In genomic region chr13:40626566-40626965, GRCh38 we compare ENCODE assay signal across 18 cellular contexts. TPM values are rescaled to one million over a fixed set of nuclear protein-coding genes. Genes with fewer than 3 reads are reported as not detected.
A peak's percentile ranks its signal among the peaks of the same experiment; 100 is the strongest.
DNase-seq lines count a peak whose midpoint lies in the region; ATAC-seq, FAIRE-seq and TF ChIP-seq lines count a peak whose summit lies in the region.
"Had no signal": no experiment of that assay in that cellular context is flagged by ENCODE, and none has a peak within 500 bp of the region (broad histone marks: within the 10 kb centered on the region; RNA-seq: fewer than 3 reads in every experiment).

No MANE protein-coding gene starts in this region.

- H3K27me3 Mint-ChIP-seq in activated CD4-positive, alpha-beta memory T cell treated with anti-CD3 and anti-CD28 coated beads for 36 hours, result no peaks in the 10 kb centered on the region
- no peaks in the 10 kb centered on the region for H3K27me3 Mint-ChIP-seq in activated CD4-positive, alpha-beta memory T cell treated with anti-CD3 and anti-CD28 coated beads, Interleukin-2, amount 10 ng/mL, durations not matched to agents 7 days and 5 days

- CTCF ChIA-PET in activated CD4-positive, alpha-beta memory T cell treated with anti-CD3 and anti-CD28 coated beads for 36 hours (lab: Charles Lee), result no interaction called here
- CTCF ChIA-PET in activated CD4-positive, alpha-beta memory T cell treated with anti-CD3 and anti-CD28 coated beads, Interleukin-2, amount 10 ng/mL, durations not matched to agents 7 days and 5 days (lab: Charles Lee), result no interaction called here

- TF ChIP-seq EP300 in stomach (IDR thresholded peaks at IDR 0.05), result no peak

- ATAC-seq in stimulated activated effector memory CD8-positive, alpha-beta T cell treated with anti-CD3 and anti-CD28 coated beads, Interleukin-12 subunit alpha, Interleukin-12 subunit beta, amount 100 ng/mL, for 72 hours, result no peak
- ATAC-seq: A549 had no signal

- H3K4me1 Mint-ChIP-seq in activated CD4-positive, alpha-beta memory T cell treated with anti-CD3 and anti-CD28 coated beads for 36 hours (ENCODE audit: low read depth), result peaks cover 77% of the 10 kb centered on the region
- H3K4me1 Mint-ChIP-seq in activated CD4-positive, alpha-beta memory T cell treated with anti-CD3 and anti-CD28 coated beads, Interleukin-2, amount 10 ng/mL, durations not matched to agents 7 days and 5 days, result peaks cover 76% of the 10 kb centered on the region
- peaks cover 60% of the 10 kb centered on the region for H3K4me1 Mint-ChIP-seq in stimulated activated effector memory CD8-positive, alpha-beta T cell treated with anti-CD3 and anti-CD28 coated beads, Interleukin-12 subunit alpha, Interleukin-12 subunit beta, amount 100 ng/mL, for 72 hours

- DNase-seq in activated CD4-positive, alpha-beta memory T cell treated with anti-CD3 and anti-CD28 coated beads for 36 hours, result no peak
- no peak for DNase-seq in activated CD4-positive, alpha-beta memory T cell treated with anti-CD3 and anti-CD28 coated beads, Interleukin-2, amount 10 ng/mL, durations not matched to agents 7 days and 5 days
- DNase-seq in NAMALWA (ENCODE audit: low spot score) (peak; percentile 31), bronchial epithelial cell (ENCODE audit: low read depth) (no peak), NCI-H748 (lab: John Stamatoyannopoulos, UW; ENCODE audit: unreplicated experiment) (no peak), GM19238 (ENCODE audit: insufficient read length, low spot score) (no peak), stomach (no peak)
- no peak for DNase-seq in stimulated activated effector memory CD8-positive, alpha-beta T cell treated with anti-CD3 and anti-CD28 coated beads, Interleukin-12 subunit alpha, Interleukin-12 subunit beta, amount 100 ng/mL, for 72 hours (ENCODE audit: low spot score in 2 of 2)
- DNase-seq: activated gamma-delta T cell treated with Interleukin-2 at 50 U/mL for 16 hours; Calu3; effector CD8-positive, alpha-beta T cell; NCI-H187 treated with DMSO at 0.1 percent for 48 hours; NCI-H748 treated with DMSO at 0.1 percent for 48 hours; retina; SHP77; transverse colon had no signal

- no peaks in the 10 kb centered on the region for H3K9me3 Mint-ChIP-seq in activated CD4-positive, alpha-beta memory T cell treated with anti-CD3 and anti-CD28 coated beads for 36 hours
- no peaks in the 10 kb centered on the region for H3K9me3 Mint-ChIP-seq in activated CD4-positive, alpha-beta memory T cell treated with anti-CD3 and anti-CD28 coated beads, Interleukin-2, amount 10 ng/mL, durations not matched to agents 7 days and 5 days
- no peaks in the 10 kb centered on the region for H3K9me3 Mint-ChIP-seq in stimulated activated effector memory CD8-positive, alpha-beta T cell treated with anti-CD3 and anti-CD28 coated beads, Interleukin-12 subunit alpha, Interleukin-12 subunit beta, amount 100 ng/mL, for 72 hours

- intact Hi-C loops in activated CD4-positive, alpha-beta memory T cell treated with anti-CD3 and anti-CD28 coated beads for 36 hours (cut with micrococcal nuclease), result no loop called here
- intact Hi-C loops in stomach (cut with DNase I; ENCODE audit: low total_unique reads), result no loop called here

- TF ChIP-seq CTCF in bronchial epithelial cell (IDR thresholded peaks at IDR 0.05; ENCODE audit: insufficient read depth, low read length, severe bottlenecking), result no peak
- no peak for TF ChIP-seq CTCF in stomach (IDR thresholded peaks at IDR 0.05)

- no peaks in the 10 kb centered on the region for H3K9me3 ChIP-seq in stomach
- H3K9me3 ChIP-seq: A549, breast epithelium, transverse colon had no signal

- POLR2A ChIA-PET in activated CD4-positive, alpha-beta memory T cell treated with anti-CD3 and anti-CD28 coated beads for 36 hours (lab: Charles Lee), result no interaction called here
- POLR2A ChIA-PET in activated CD4-positive, alpha-beta memory T cell treated with anti-CD3 and anti-CD28 coated beads, Interleukin-2, amount 10 ng/mL, durations not matched to agents 7 days and 5 days (lab: Charles Lee), result no interaction called here

- no peak overlapping the region for H3K4me3 ChIP-seq in bronchial epithelial cell (ENCODE audit: low read depth, low read length)
- no peak overlapping the region for H3K4me3 ChIP-seq in stomach
- H3K4me3 ChIP-seq: A549, breast epithelium, transverse colon had no signal

- peaks cover 15 to 83% (median 46%) of the 10 kb centered on the region in 4 donors for H3K4me1 ChIP-seq in stomach
- H3K4me1 ChIP-seq: breast epithelium had no signal

- H3K36me3 ChIP-seq in bronchial epithelial cell (ENCODE audit: control insufficient read depth, insufficient read depth, low read length) (no peaks in the 10 kb centered on the region), stomach (peaks cover 0 to 4% (median 0%) of the 10 kb centered on the region in 4 donors)
- H3K36me3 ChIP-seq: breast epithelium, transverse colon had no signal

- H3K27me3 ChIP-seq in bronchial epithelial cell (ENCODE audit: control insufficient read depth, insufficient read depth, low read length) (no peaks in the 10 kb centered on the region), stomach (no peaks in the 10 kb centered on the region)
- H3K27me3 ChIP-seq: breast epithelium, transverse colon had no signal

- TF ChIP-seq POLR2A in stomach (IDR thresholded peaks at IDR 0.05), result no peak

- no peak overlapping the region for H3K27ac ChIP-seq in stomach
- H3K27ac ChIP-seq: A549, transverse colon had no signal

- no peak overlapping the region for H3K4me3 Mint-ChIP-seq in activated CD4-positive, alpha-beta memory T cell treated with anti-CD3 and anti-CD28 coated beads for 36 hours
- no peak overlapping the region for H3K4me3 Mint-ChIP-seq in activated CD4-positive, alpha-beta memory T cell treated with anti-CD3 and anti-CD28 coated beads, Interleukin-2, amount 10 ng/mL, durations not matched to agents 7 days and 5 days
- no peak overlapping the region for H3K4me3 Mint-ChIP-seq in stimulated activated effector memory CD8-positive, alpha-beta T cell treated with anti-CD3 and anti-CD28 coated beads, Interleukin-12 subunit alpha, Interleukin-12 subunit beta, amount 100 ng/mL, for 72 hours

- peak overlapping the region; percentile 6 for H3K27ac Mint-ChIP-seq in activated CD4-positive, alpha-beta memory T cell treated with anti-CD3 and anti-CD28 coated beads for 36 hours
- H3K27ac Mint-ChIP-seq in activated CD4-positive, alpha-beta memory T cell treated with anti-CD3 and anti-CD28 coated beads, Interleukin-2, amount 10 ng/mL, durations not matched to agents 7 days and 5 days, result no peak overlapping the region
- H3K27ac Mint-ChIP-seq in stimulated activated effector memory CD8-positive, alpha-beta T cell treated with anti-CD3 and anti-CD28 coated beads, Interleukin-12 subunit alpha, Interleukin-12 subunit beta, amount 100 ng/mL, for 72 hours, result peak overlapping the region; percentile 42

- peaks cover 15% of the 10 kb centered on the region for H3K36me3 Mint-ChIP-seq in activated CD4-positive, alpha-beta memory T cell treated with anti-CD3 and anti-CD28 coated beads for 36 hours
- peaks cover 41% of the 10 kb centered on the region for H3K36me3 Mint-ChIP-seq in activated CD4-positive, alpha-beta memory T cell treated with anti-CD3 and anti-CD28 coated beads, Interleukin-2, amount 10 ng/mL, durations not matched to agents 7 days and 5 days (ENCODE audit: low read depth)
- peaks cover 18% of the 10 kb centered on the region for H3K36me3 Mint-ChIP-seq in stimulated activated effector memory CD8-positive, alpha-beta T cell treated with anti-CD3 and anti-CD28 coated beads, Interleukin-12 subunit alpha, Interleukin-12 subunit beta, amount 100 ng/mL, for 72 hours

- WGBS in stomach, 5 donors, result 64 to 79% (median 65%) methylated on average over 3 of the region's 3 CpGs

- peak; percentile 80 for FAIRE-seq in bronchial epithelial cell (lab: Jason Lieb, UNC)
- FAIRE-seq: A549 had no signal

RNA-seq across cellular contexts. Expression of gene FOXO1, which starts 39.9 kb away (rescaled TPM):
- 10 to 100 TPM; 34.2 to 34.5 TPM for total RNA-seq in activated CD4-positive, alpha-beta memory T cell treated with anti-CD3 and anti-CD28 coated beads for 36 hours
- 10 to 100 TPM; 31.6 to 32.2 TPM for total RNA-seq in activated CD4-positive, alpha-beta memory T cell treated with anti-CD3 and anti-CD28 coated beads, Interleukin-2, amount 10 ng/mL, durations not matched to agents 7 days and 5 days
- 7.6 and 12.2 TPM in 2 replicates for total RNA-seq in bronchial epithelial cell
- total RNA-seq in stomach, result 10 to 100 TPM; 12.9 to 43.7 (median 26.6) TPM
- polyA plus RNA-seq in stomach, result 1 to 10 TPM; 4.2 to 9.9 (median 7.8) TPM
